In genomic region chr13:30552567-30552966, GRCh38 we compare ENCODE assay signal across 29 cellular contexts.
"Had no signal": no experiment of that assay in that cellular context is flagged by ENCODE, and none has a peak within 500 bp of the region (broad histone marks: within the 10 kb centered on the region; RNA-seq: fewer than 3 reads in every experiment).

No MANE protein-coding gene starts in this region.

- H3K27me3 ChIP-seq: colonic mucosa, dorsolateral prefrontal cortex, esophagus muscularis mucosa, esophagus squamous epithelium, foreskin keratinocyte, gastrocnemius medialis, gastroesophageal sphincter, heart left ventricle, heart right ventricle had no signal

- H3K4me1 ChIP-seq: colonic mucosa, esophagus muscularis mucosa, esophagus squamous epithelium, foreskin keratinocyte, gastrocnemius medialis, gastroesophageal sphincter, heart left ventricle, heart right ventricle had no signal

- H3K4me3 Mint-ChIP-seq: dendritic cell treated with granulocyte-macrophage colony-stimulating factor and Interleukin-4, amounts not matched to agents 40 ng/mL and 50 ng/mL, for 4 days; effector memory CD8-positive, alpha-beta T cell; endodermal cell had no signal

- H3K27ac ChIP-seq: colonic mucosa, coronary artery, dorsolateral prefrontal cortex, epithelial cell of prostate, esophagus muscularis mucosa, esophagus squamous epithelium, foreskin keratinocyte, gastrocnemius medialis, gastroesophageal sphincter, heart left ventricle, heart right ventricle had no signal

- H3K4me3 ChIP-seq: colonic mucosa, coronary artery, dorsolateral prefrontal cortex, esophagus muscularis mucosa, esophagus squamous epithelium, gastrocnemius medialis, gastroesophageal sphincter, heart left ventricle, heart right ventricle had no signal

- H3K27me3 Mint-ChIP-seq: dendritic cell treated with granulocyte-macrophage colony-stimulating factor and Interleukin-4, amounts not matched to agents 40 ng/mL and 50 ng/mL, for 4 days; effector memory CD8-positive, alpha-beta T cell had no signal

- H3K27ac Mint-ChIP-seq: dendritic cell treated with granulocyte-macrophage colony-stimulating factor and Interleukin-4, amounts not matched to agents 40 ng/mL and 50 ng/mL, for 4 days; endodermal cell had no signal

- DNase-seq: colonic mucosa; cortex of kidney; dermis blood vessel endothelial cell; dorsolateral prefrontal cortex; effector CD4-positive, alpha-beta T cell; effector CD8-positive, alpha-beta T cell; effector memory CD4-positive, alpha-beta T cell; effector memory CD8-positive, alpha-beta T cell; endodermal cell; erythroblast; esophagus squamous epithelium; foreskin fibroblast; foreskin keratinocyte; foreskin melanocyte; gastrocnemius medialis; glutamatergic neuron; head of caudate nucleus; heart left ventricle; heart right ventricle had no signal

- ATAC-seq: effector memory CD8-positive, alpha-beta T cell; esophagus mucosa; foreskin keratinocyte; gastrocnemius medialis; gastroesophageal sphincter; heart left ventricle; heart right ventricle had no signal

- H3K4me1 Mint-ChIP-seq: endodermal cell had no signal

- H3K9me3 ChIP-seq: colonic mucosa, esophagus muscularis mucosa, esophagus squamous epithelium, gastrocnemius medialis, gastroesophageal sphincter, heart left ventricle, heart right ventricle had no signal

- H3K9me3 Mint-ChIP-seq: dendritic cell treated with granulocyte-macrophage colony-stimulating factor and Interleukin-4, amounts not matched to agents 40 ng/mL and 50 ng/mL, for 4 days; effector memory CD8-positive, alpha-beta T cell; endodermal cell had no signal

- H3K36me3 ChIP-seq: colonic mucosa, esophagus squamous epithelium, gastrocnemius medialis, gastroesophageal sphincter, heart left ventricle, heart right ventricle had no signal

- FAIRE-seq: colon, endometrium, endothelial cell of umbilical vein, frontal cortex had no signal
